Comparison of ENCODE assay signal across 8 cellular contexts in the genomic region with DNA sequence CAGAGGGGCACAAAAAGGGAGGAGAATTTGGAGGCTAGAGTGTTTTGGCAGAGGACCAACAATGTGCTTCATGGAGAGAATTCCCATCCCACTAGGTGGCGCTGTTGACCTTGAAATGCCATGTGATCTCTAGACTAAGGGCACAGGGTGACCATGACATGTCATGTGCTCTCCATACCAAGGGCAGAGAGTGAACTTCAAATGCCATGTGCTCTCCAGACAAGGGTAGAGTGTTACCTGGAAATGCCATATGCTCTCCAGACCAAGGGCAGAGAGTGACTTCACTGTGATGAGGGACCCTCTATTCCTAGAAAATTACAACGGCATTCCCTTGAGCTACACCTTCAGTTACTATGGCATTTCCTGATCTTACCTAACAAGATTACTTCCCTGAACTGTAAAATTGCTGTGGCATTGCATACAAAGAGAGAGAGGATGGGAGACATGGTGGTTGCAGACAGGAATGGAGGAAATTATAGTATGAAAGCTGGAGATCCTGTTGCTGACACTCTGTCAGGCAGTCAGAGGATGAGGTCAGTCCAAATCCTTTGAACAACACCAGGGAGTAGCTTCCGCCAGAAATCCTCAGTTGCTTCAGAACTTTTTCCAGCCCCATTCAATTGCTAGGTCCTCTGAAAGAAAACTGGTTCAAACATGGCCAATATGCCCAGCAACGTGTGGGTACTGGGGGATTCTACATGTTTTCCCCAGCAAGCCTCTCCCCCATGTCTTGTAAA.
DNase-seq lines count a peak whose midpoint lies in the region; ATAC-seq and TF ChIP-seq lines count a peak whose summit lies in the region.

No MANE protein-coding gene starts in this region.

- no peaks in the 10 kb centered on the region for H3K36me3 ChIP-seq in suprapubic skin

- no peak overlapping the region for H3K27ac Mint-ChIP-seq in activated T-helper 2 cell treated with anti-CD3 and anti-CD28 coated beads, Interferon-gamma antibody, Interleukin-2, Interleukin-4, amounts not matched to agents 10 μg/mL and 5 μg/mL and 100 μg/mL, durations not matched to agents 14 hours and 24 hours and 36 hours

- DNase-seq in G401 (ENCODE audit: low spot score): peak; percentile 42
- peak; percentile 94 for DNase-seq in KBM-7
- peak; percentile 74 for DNase-seq in RPMI7951 (ENCODE audit: low read depth)
- DNase-seq in activated T-helper 2 cell treated with anti-CD3 and anti-CD28 coated beads, Interferon-gamma antibody, Interleukin-2, Interleukin-4, amounts not matched to agents 10 μg/mL and 5 μg/mL and 100 μg/mL, durations not matched to agents 14 hours and 24 hours and 36 hours (ENCODE audit: low spot score): peak; percentile 61
- DNase-seq in glomerular visceral epithelial cell (ENCODE audit: extremely low spot score): peak; percentile 77
- peak; percentile 7 for DNase-seq in putamen (ENCODE audit: low spot score)
- no peak for DNase-seq in suprapubic skin (ENCODE audit: low spot score in 2 of 2)

- ATAC-seq in GM21723 (IDR thresholded peaks at IDR 0.05; ENCODE audit: unreplicated experiment): peak; percentile 87

- H3K9me3 Mint-ChIP-seq in activated T-helper 2 cell treated with anti-CD3 and anti-CD28 coated beads, Interferon-gamma antibody, Interleukin-2, Interleukin-4, amounts not matched to agents 10 μg/mL and 5 μg/mL and 100 μg/mL, durations not matched to agents 14 hours and 24 hours and 36 hours: no peaks in the 10 kb centered on the region

- peaks cover 6% of the 10 kb centered on the region for H3K9me3 ChIP-seq in suprapubic skin

- no peaks in the 10 kb centered on the region for H3K27me3 ChIP-seq in suprapubic skin

- no peak for TF ChIP-seq EP300 in suprapubic skin (IDR thresholded peaks at IDR 0.05)

- H3K27ac ChIP-seq in suprapubic skin: no peak overlapping the region

- no peak overlapping the region for H3K4me3 Mint-ChIP-seq in activated T-helper 2 cell treated with anti-CD3 and anti-CD28 coated beads, Interferon-gamma antibody, Interleukin-2, Interleukin-4, amounts not matched to agents 10 μg/mL and 5 μg/mL and 100 μg/mL, durations not matched to agents 14 hours and 24 hours and 36 hours (ENCODE audit: low read depth)

- peak in 1 of 2 donors; percentile 48 for TF ChIP-seq CTCF in suprapubic skin (IDR thresholded peaks at IDR 0.05)

- 64% methylated on average over 4 of the region's 4 CpGs for WGBS in suprapubic skin

- no peaks in the 10 kb centered on the region for H3K4me1 Mint-ChIP-seq in activated T-helper 2 cell treated with anti-CD3 and anti-CD28 coated beads, Interferon-gamma antibody, Interleukin-2, Interleukin-4, amounts not matched to agents 10 μg/mL and 5 μg/mL and 100 μg/mL, durations not matched to agents 14 hours and 24 hours and 36 hours (ENCODE audit: low read depth)

- H3K27me3 Mint-ChIP-seq in activated T-helper 2 cell treated with anti-CD3 and anti-CD28 coated beads, Interferon-gamma antibody, Interleukin-2, Interleukin-4, amounts not matched to agents 10 μg/mL and 5 μg/mL and 100 μg/mL, durations not matched to agents 14 hours and 24 hours and 36 hours (ENCODE audit: low read depth): peaks cover 1% of the 10 kb centered on the region

- no peak overlapping the region for H3K4me3 ChIP-seq in suprapubic skin

- TF ChIP-seq POLR2A in suprapubic skin (IDR thresholded peaks at IDR 0.05): no peak

- no peaks in the 10 kb centered on the region for H3K36me3 Mint-ChIP-seq in activated T-helper 2 cell treated with anti-CD3 and anti-CD28 coated beads, Interferon-gamma antibody, Interleukin-2, Interleukin-4, amounts not matched to agents 10 μg/mL and 5 μg/mL and 100 μg/mL, durations not matched to agents 14 hours and 24 hours and 36 hours (ENCODE audit: low read depth)

- intact Hi-C loops in activated T-helper 2 cell treated with anti-CD3 and anti-CD28 coated beads, Interferon-gamma antibody, Interleukin-2, Interleukin-4, amounts not matched to agents 10 μg/mL and 5 μg/mL and 100 μg/mL, durations not matched to agents 14 hours and 24 hours and 36 hours (cut with micrococcal nuclease): loop anchor here (1.0 to 5.0 kb wide), 3 partner anchors 49 to 230 kb away; no protein-coding TSS in a partner anchor

- no peaks in the 10 kb centered on the region for H3K4me1 ChIP-seq in suprapubic skin

- in situ Hi-C loops in G401 (cut with HindIII; ENCODE audit: low sequenced_read_pairs): loop anchor here (10.0 kb wide), 1 partner anchor 472 kb away; no protein-coding TSS in a partner anchor
- in situ Hi-C loops in KBM-7 (cut with MboI; ENCODE audit: low pct_unique_long_range_greater_than_20kb, low sequenced_read_pairs): no loop called here

Comparison
In these comparisons a context has a peak if more than half of its experiments do, and no peak if none do; other contexts are left out.
1. DNase-seq: peak in G401 (single experiment), KBM-7 (single experiment), RPMI7951 (single experiment), activated T-helper 2 cell treated with anti-CD3 and anti-CD28 coated beads, Interferon-gamma antibody, Interleukin-2, Interleukin-4, amounts not matched to agents 10 μg/mL and 5 μg/mL and 100 μg/mL, durations not matched to agents 14 hours and 24 hours and 36 hours (single experiment), glomerular visceral epithelial cell (single experiment) and putamen (single experiment); none in suprapubic skin (0 of 2).